ENCODE assay signal across 1 cellular context in the genomic region with DNA sequence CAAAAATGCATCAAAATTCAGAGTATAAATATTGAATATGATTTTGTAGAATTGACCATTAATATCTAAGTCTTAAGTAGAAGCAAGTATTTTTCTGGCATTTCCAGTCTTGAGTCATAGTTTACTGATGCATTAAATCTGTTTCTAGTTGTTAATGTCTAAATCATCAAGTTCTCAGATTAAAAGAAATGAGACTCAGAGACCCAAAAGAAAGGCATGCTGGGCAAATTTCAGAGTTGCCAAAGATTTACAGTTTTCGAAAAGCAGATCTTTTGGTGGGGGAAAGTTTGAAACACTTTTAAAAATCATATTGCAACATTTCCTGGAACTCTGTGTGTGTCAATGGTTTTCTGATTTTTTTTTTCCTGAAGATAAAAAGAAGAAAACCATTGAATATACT.
TF ChIP-seq lines count a peak whose summit lies in the region.

No MANE protein-coding gene starts in this region.

TF ChIP-seq in HepG2, 621 proteins besides CTCF, POLR2A, EP300 and RAD21 (continued from another document):
- TF ChIP-seq, protein P1, sequence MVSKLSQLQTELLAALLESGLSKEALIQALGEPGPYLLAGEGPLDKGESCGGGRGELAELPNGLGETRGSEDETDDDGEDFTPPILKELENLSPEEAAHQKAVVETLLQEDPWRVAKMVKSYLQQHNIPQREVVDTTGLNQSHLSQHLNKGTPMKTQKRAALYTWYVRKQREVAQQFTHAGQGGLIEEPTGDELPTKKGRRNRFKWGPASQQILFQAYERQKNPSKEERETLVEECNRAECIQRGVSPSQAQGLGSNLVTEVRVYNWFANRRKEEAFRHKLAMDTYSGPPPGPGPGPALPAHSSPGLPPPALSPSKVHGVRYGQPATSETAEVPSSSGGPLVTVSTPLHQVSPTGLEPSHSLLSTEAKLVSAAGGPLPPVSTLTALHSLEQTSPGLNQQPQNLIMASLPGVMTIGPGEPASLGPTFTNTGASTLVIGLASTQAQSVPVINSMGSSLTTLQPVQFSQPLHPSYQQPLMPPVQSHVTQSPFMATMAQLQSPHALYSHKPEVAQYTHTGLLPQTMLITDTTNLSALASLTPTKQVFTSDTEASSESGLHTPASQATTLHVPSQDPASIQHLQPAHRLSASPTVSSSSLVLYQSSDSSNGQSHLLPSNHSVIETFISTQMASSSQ (IDR thresholded peaks at IDR 0.05; ENCODE audit: low read depth) = no peak
- TF ChIP-seq, protein P1 (CRISPR knock-in tag; IDR thresholded peaks at IDR 0.05; ENCODE audit: borderline replicate concordance) = no peak
- TF ChIP-seq NPAS2 (CRISPR knock-in tag; IDR thresholded peaks at IDR 0.05; ENCODE audit: borderline replicate concordance) (no peak), ZNF83 (CRISPR knock-in tag; IDR thresholded peaks at IDR 0.05; ENCODE audit: borderline replicate concordance) (no peak), NFKBIZ (CRISPR knock-in tag; IDR thresholded peaks at IDR 0.05) (no peak), CHD2 (IDR thresholded peaks at IDR 0.05; ENCODE audit: low read depth, low read length) (no peak), RBFOX2 (IDR thresholded peaks at IDR 0.05; ENCODE audit: low read depth, low read length) (no peak), TEAD2 (CRISPR knock-in tag; IDR thresholded peaks at IDR 0.05) (no peak), SALL2 (CRISPR knock-in tag; IDR thresholded peaks at IDR 0.05) (no peak), HMG20B (CRISPR knock-in tag; conservative IDR thresholded peaks at IDR 0.05) (no peak), ZNF737 (CRISPR knock-in tag; IDR thresholded peaks at IDR 0.05; ENCODE audit: borderline replicate concordance) (no peak), ELF4 (CRISPR knock-in tag; IDR thresholded peaks at IDR 0.05; ENCODE audit: borderline replicate concordance) (no peak), ZC3H13 (CRISPR knock-in tag; IDR thresholded peaks at IDR 0.05) (no peak), TCF12 (IDR thresholded peaks at IDR 0.05) (no peak), TCF12 (CRISPR knock-in tag; IDR thresholded peaks at IDR 0.05) (no peak), ZNF552 (CRISPR knock-in tag; IDR thresholded peaks at IDR 0.05; ENCODE audit: borderline replicate concordance) (no peak), KDM6A (CRISPR knock-in tag; IDR thresholded peaks at IDR 0.05; ENCODE audit: low read depth) (no peak)
- TF ChIP-seq, protein P2, sequence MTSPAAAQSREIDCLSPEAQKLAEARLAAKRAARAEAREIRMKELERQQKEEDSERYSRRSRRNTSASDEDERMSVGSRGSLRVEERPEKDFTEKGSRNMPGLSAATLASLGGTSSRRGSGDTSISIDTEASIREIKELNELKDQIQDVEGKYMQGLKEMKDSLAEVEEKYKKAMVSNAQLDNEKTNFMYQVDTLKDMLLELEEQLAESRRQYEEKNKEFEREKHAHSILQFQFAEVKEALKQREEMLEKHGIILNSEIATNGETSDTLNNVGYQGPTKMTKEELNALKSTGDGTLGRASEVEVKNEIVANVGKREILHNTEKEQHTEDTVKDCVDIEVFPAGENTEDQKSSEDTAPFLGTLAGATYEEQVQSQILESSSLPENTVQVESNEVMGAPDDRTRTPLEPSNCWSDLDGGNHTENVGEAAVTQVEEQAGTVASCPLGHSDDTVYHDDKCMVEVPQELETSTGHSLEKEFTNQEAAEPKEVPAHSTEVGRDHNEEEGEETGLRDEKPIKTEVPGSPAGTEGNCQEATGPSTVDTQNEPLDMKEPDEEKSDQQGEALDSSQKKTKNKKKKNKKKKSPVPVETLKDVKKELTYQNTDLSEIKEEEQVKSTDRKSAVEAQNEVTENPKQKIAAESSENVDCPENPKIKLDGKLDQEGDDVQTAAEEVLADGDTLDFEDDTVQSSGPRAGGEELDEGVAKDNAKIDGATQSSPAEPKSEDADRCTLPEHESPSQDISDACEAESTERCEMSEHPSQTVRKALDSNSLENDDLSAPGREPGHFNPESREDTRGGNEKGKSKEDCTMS (CRISPR knock-in tag; conservative IDR thresholded peaks at IDR 0.05) = no peak
- TF ChIP-seq, protein P3, sequence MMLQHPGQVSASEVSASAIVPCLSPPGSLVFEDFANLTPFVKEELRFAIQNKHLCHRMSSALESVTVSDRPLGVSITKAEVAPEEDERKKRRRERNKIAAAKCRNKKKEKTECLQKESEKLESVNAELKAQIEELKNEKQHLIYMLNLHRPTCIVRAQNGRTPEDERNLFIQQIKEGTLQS (CRISPR knock-in tag; IDR thresholded peaks at IDR 0.05) = no peak
